ENCODE assay signal across 8 cellular contexts in genomic region chr11:841981-842369, GRCh38. TPM values are rescaled to one million over a fixed set of nuclear protein-coding genes. Genes with fewer than 3 reads are reported as not detected.
DNase-seq lines count a peak whose midpoint lies in the region; ATAC-seq, FAIRE-seq and TF ChIP-seq lines count a peak whose summit lies in the region.

No MANE protein-coding gene starts in this region.

- H3K4me3 ChIP-seq in GM12865 (ENCODE audit: low read depth, low read length) (peak overlapping the region; percentile 98), left ventricle myocardium inferior (peak overlapping the region; percentile 97), small intestine (ENCODE audit: low read depth in 1 of 2, low read length in 2 of 2) (peak overlapping the region; percentile 80 to 85)

- FAIRE-seq in small intestine (lab: Jason Lieb, UNC), result no peak
- FAIRE-seq in GM12891 (lab: Jason Lieb, UNC), result no peak

- no peak for TF ChIP-seq POLR2A in GM12891 (IDR thresholded peaks at IDR 0.05; ENCODE audit: low read depth, low read length)

- peaks cover 13% of the 10 kb centered on the region for H3K36me3 Mint-ChIP-seq in WTC11

- no peaks in the 10 kb centered on the region for H3K9me3 ChIP-seq in left ventricle myocardium inferior (replicated peaks)
- H3K9me3 ChIP-seq in small intestine (ENCODE audit: control insufficient read depth, low read depth), result no peaks in the 10 kb centered on the region

- H3K9me3 Mint-ChIP-seq in WTC11, result no peaks in the 10 kb centered on the region

- CTCF ChIA-PET in WTC11 (lab: Charles Lee), result interaction anchor here (1.1 to 5.9 kb wide), 2 partner anchors 11 to 40 kb away, joined by 3 to 82 read pairs; partner anchors contain the start of genes CD151 and CRACR2B

- 1% methylated on average over 23 to 27 of the region's 27 CpGs for WGBS in small intestine, 3 donors

- H3K4me1 ChIP-seq in left ventricle myocardium inferior, result peaks cover 99% of the 10 kb centered on the region
- H3K4me1 ChIP-seq in small intestine (ENCODE audit: control insufficient read depth in 2 of 2, insufficient read depth in 1 of 2, low read depth in 1 of 2, low read length in 1 of 2), result peaks cover 4 to 9% of the 10 kb centered on the region in 2 donors

- H3K27me3 ChIP-seq in left ventricle myocardium inferior (ENCODE audit: low read depth) (no peaks in the 10 kb centered on the region), small intestine (ENCODE audit: control insufficient read depth in 2 of 2, insufficient read depth in 2 of 2, low read length in 2 of 2) (no peaks in the 10 kb centered on the region)

- no peak overlapping the region for H3K27ac Mint-ChIP-seq in WTC11

- H3K4me1 Mint-ChIP-seq in WTC11, result peaks cover 23% of the 10 kb centered on the region

- peaks cover 37% of the 10 kb centered on the region for H3K36me3 ChIP-seq in left ventricle myocardium inferior
- H3K36me3 ChIP-seq in small intestine (ENCODE audit: control insufficient read depth in 2 of 2, insufficient read depth in 2 of 2, low read length in 2 of 2), result peaks cover 11 to 15% of the 10 kb centered on the region in 2 donors

- no peak for TF ChIP-seq CTCF in GM12865 (IDR thresholded peaks at IDR 0.05; ENCODE audit: insufficient read depth, low read depth, low read length, missing control alignments)
- TF ChIP-seq CTCF in WTC11 (IDR thresholded peaks at IDR 0.05), result no peak
- TF ChIP-seq CTCF in left ventricle myocardium inferior (IDR thresholded peaks at IDR 0.05; ENCODE audit: borderline replicate concordance), result no peak

- H3K27ac ChIP-seq in left ventricle myocardium inferior (replicated peaks) (peak overlapping the region; percentile 97), small intestine (ENCODE audit: low read depth in 1 of 2, low read length in 1 of 2) (peak overlapping the region; percentile 80 to 89)

- intact Hi-C loops in left ventricle myocardium inferior (cut with micrococcal nuclease), result no loop called here

- no peaks in the 10 kb centered on the region for H3K27me3 Mint-ChIP-seq in WTC11 (ENCODE audit: low read depth)

- peak overlapping the region; percentile 79 for H3K4me3 Mint-ChIP-seq in WTC11

- POLR2A ChIA-PET in WTC11 (lab: Charles Lee), result interaction anchor here (1.2 to 1.3 kb wide), 2 partner anchors 8 to 12 kb away, joined by 5 to 6 read pairs; partner anchors contain the start of gene CD151

- ATAC-seq in HG02884 (IDR thresholded peaks at IDR 0.05; ENCODE audit: unreplicated experiment) (peak; percentile 25), WTC11 (no peak)

- DNase-seq in GM12865 (ENCODE audit: low read depth) (no peak), WTC11 (ENCODE audit: low spot score) (no peak), left ventricle myocardium inferior (no peak), small intestine (no peak), T1000 (lab: John Stamatoyannopoulos, UW) (no peak), AML-193 (lab: John Stamatoyannopoulos, UW) (no peak), GM12891 (ENCODE audit: insufficient read length, low spot score) (no peak)

TF ChIP-seq in WTC11, 78 proteins besides CTCF, POLR2A, EP300 and RAD21 (continues in another document):
- no peak for TF ChIP-seq ZNF232 (CRISPR knock-in tag; IDR thresholded peaks at IDR 0.05)
- 0 out of 2 replicates have a peak, but pooled peaks have one; percentile 2 for TF ChIP-seq ESRRA (CRISPR knock-in tag; IDR thresholded peaks at IDR 0.05; ENCODE audit: borderline replicate concordance)
- no peak for TF ChIP-seq E2F1 (CRISPR knock-in tag; IDR thresholded peaks at IDR 0.05)
- TF ChIP-seq FOXP1 (CRISPR knock-in tag; IDR thresholded peaks at IDR 0.05; ENCODE audit: borderline replicate concordance), result no peak
- TF ChIP-seq ZNF121 (CRISPR knock-in tag; IDR thresholded peaks at IDR 0.05), result no peak
- no peak for TF ChIP-seq ZNF425 (CRISPR knock-in tag; conservative IDR thresholded peaks at IDR 0.05)
- no peak for TF ChIP-seq HMGA2 (CRISPR knock-in tag; IDR thresholded peaks at IDR 0.05)

TF ChIP-seq in GM12891, 5 proteins besides CTCF, POLR2A, EP300 and RAD21:
- TF ChIP-seq TAF1 (IDR thresholded peaks at IDR 0.05; ENCODE audit: low read depth, low read length) (no peak), PAX5 (IDR thresholded peaks at IDR 0.05; ENCODE audit: insufficient read depth, low read length, severe bottlenecking) (no peak), POLR2AphosphoS5 (IDR thresholded peaks at IDR 0.05; ENCODE audit: low read depth, low read length) (no peak), POU2F2 (IDR thresholded peaks at IDR 0.05; ENCODE audit: low read depth, low read length) (no peak), SPI1 (IDR thresholded peaks at IDR 0.05; ENCODE audit: low read depth, low read length) (no peak)

RNA-seq across cellular contexts. Expression of gene POLR2L, which starts 0.4 kb away (rescaled TPM):
- total RNA-seq in WTC11 (2021) (138 to 152 TPM (median 144 TPM) in 3 replicates), left ventricle myocardium inferior (226 TPM)
- 100 to 1,000 TPM; 124 to 140 (median 139) TPM for polyA plus RNA-seq in small intestine
- polyA plus RNA-seq in GM12891 (2012; ENCODE audit: low read depth, missing spikeins), result 195 TPM

RNA-seq across cellular contexts. Expression of gene TSPAN4, which starts 0.7 kb away (rescaled TPM):
- 92.8 to 95.2 TPM (median 94.3 TPM) in 3 replicates for total RNA-seq in WTC11 (2021)
- 33.0 TPM for total RNA-seq in left ventricle myocardium inferior
- 10 to 100 TPM in 1 of 3 donors, 1 to 10 TPM in 2; 5.1 to 53.3 (median 7.3) TPM for polyA plus RNA-seq in small intestine
- 5.6 TPM for polyA plus RNA-seq in GM12891 (2012; ENCODE audit: low read depth, missing spikeins)

RNA-seq across cellular contexts. Expression of gene CD151, which starts 9.2 kb away (rescaled TPM):
- total RNA-seq in WTC11 (2021) (115 to 127 TPM (median 116 TPM) in 3 replicates), left ventricle myocardium inferior (408 TPM)
- 100 to 1,000 TPM; 187 to 359 (median 242) TPM for polyA plus RNA-seq in small intestine
- 11.5 TPM for polyA plus RNA-seq in GM12891 (2012; ENCODE audit: low read depth, missing spikeins)

RNA-seq across cellular contexts. Expression of gene CRACR2B, which starts 14.3 kb away (rescaled TPM):
- total RNA-seq in WTC11 (2021) (46.5 to 58.6 TPM (median 55.9 TPM) in 3 replicates), left ventricle myocardium inferior (23.2 TPM)
- polyA plus RNA-seq in small intestine, result 10 to 100 TPM; 47.3 to 88.8 (median 83.0) TPM
- polyA plus RNA-seq in GM12891 (2012; ENCODE audit: low read depth, missing spikeins), result 3.6 TPM

RNA-seq across cellular contexts. Expression of gene PNPLA2, which starts 23.3 kb away (rescaled TPM):
- 66.5 to 83.4 TPM (median 81.9 TPM) in 3 replicates for total RNA-seq in WTC11 (2021)
- total RNA-seq in left ventricle myocardium inferior, result 300 TPM
- polyA plus RNA-seq in small intestine, result 100 to 1,000 TPM in 2 of 3 donors, 10 to 100 TPM in 1; 66.2 to 250 (median 190) TPM
- 14.8 TPM for polyA plus RNA-seq in GM12891 (2012; ENCODE audit: low read depth, missing spikeins)
